ENCODE assay signal across 17 cellular contexts in genomic region chr12:47023311-47023710, GRCh38.
"Had no signal": no experiment of that assay in that cellular context is flagged by ENCODE, and none has a peak within 500 bp of the region (broad histone marks: within the 10 kb centered on the region; RNA-seq: fewer than 3 reads in every experiment).

No MANE protein-coding gene starts in this region.

- H3K4me3 Mint-ChIP-seq: activated naive CD8-positive, alpha-beta T cell treated with anti-CD3 and anti-CD28 coated beads for 36 hours; dendritic cell treated with granulocyte-macrophage colony-stimulating factor and Interleukin-4, amounts not matched to agents 40 ng/mL and 50 ng/mL, for 4 days; natural killer cell treated with Interleukin-12 subunit alpha and Interleukin-12 subunit beta and Interleukin-15 and Interleukin-18, amount 100 ng/mL, for 72 hours had no signal

- H2AFZ ChIP-seq: parathyroid adenoma had no signal

- H3K27ac ChIP-seq: esophagus muscularis mucosa, neutrophil, parathyroid adenoma, right lobe of liver, stomach, upper lobe of left lung had no signal

- H3K36me3 ChIP-seq: esophagus muscularis mucosa, neutrophil, right lobe of liver, stomach, upper lobe of left lung had no signal

- H3K4me1 ChIP-seq: esophagus muscularis mucosa, parathyroid adenoma, right lobe of liver, stomach, upper lobe of left lung had no signal

- H3K9me3 Mint-ChIP-seq: activated naive CD8-positive, alpha-beta T cell treated with anti-CD3 and anti-CD28 coated beads for 36 hours; dendritic cell treated with granulocyte-macrophage colony-stimulating factor and Interleukin-4, amounts not matched to agents 40 ng/mL and 50 ng/mL, for 4 days; natural killer cell treated with Interleukin-12 subunit alpha and Interleukin-12 subunit beta and Interleukin-15 and Interleukin-18, amount 100 ng/mL, for 72 hours had no signal

- DNase-seq: activated CD4-positive, alpha-beta T cell treated with anti-CD3 and anti-CD28 coated beads, Interleukin-2, amount 50 U/mL, for 1 hour; activated naive CD4-positive, alpha-beta T cell; activated naive CD8-positive, alpha-beta T cell treated with anti-CD3 and anti-CD28 coated beads for 36 hours; amniotic stem cell; effector CD8-positive, alpha-beta T cell; left cardiac atrium; right lobe of liver; stimulated activated CD4-positive, alpha-beta T cell treated with anti-CD3 and anti-CD28 coated beads, Interleukin-4, amount 100 ng/mL, for 1 hour; stomach; upper lobe of left lung had no signal

- H3K27ac Mint-ChIP-seq: activated naive CD8-positive, alpha-beta T cell treated with anti-CD3 and anti-CD28 coated beads for 36 hours; dendritic cell treated with granulocyte-macrophage colony-stimulating factor and Interleukin-4, amounts not matched to agents 40 ng/mL and 50 ng/mL, for 4 days; natural killer cell treated with Interleukin-12 subunit alpha and Interleukin-12 subunit beta and Interleukin-15 and Interleukin-18, amount 100 ng/mL, for 72 hours had no signal

- H3K9me3 ChIP-seq: esophagus muscularis mucosa, neutrophil, right lobe of liver, stomach, upper lobe of left lung had no signal

- ATAC-seq: activated CD4-positive, CD25-positive, alpha-beta regulatory T cell treated with anti-CD3 and anti-CD28 coated beads, Interleukin-2, amount 50 U/mL, for 24 hours; left cardiac atrium; natural killer cell treated with Interleukin-12 subunit alpha and Interleukin-12 subunit beta and Interleukin-15 and Interleukin-18, amount 100 ng/mL, for 72 hours had no signal

- H3K9ac ChIP-seq: parathyroid adenoma had no signal

- H3K36me3 Mint-ChIP-seq: activated naive CD8-positive, alpha-beta T cell treated with anti-CD3 and anti-CD28 coated beads for 36 hours; natural killer cell treated with Interleukin-12 subunit alpha and Interleukin-12 subunit beta and Interleukin-15 and Interleukin-18, amount 100 ng/mL, for 72 hours had no signal

- H3K4me3 ChIP-seq: esophagus muscularis mucosa, right lobe of liver, smooth muscle cell, stomach, upper lobe of left lung had no signal

- H3K27me3 ChIP-seq: esophagus muscularis mucosa, neutrophil, right lobe of liver, upper lobe of left lung had no signal

- H3K27me3 Mint-ChIP-seq: dendritic cell treated with granulocyte-macrophage colony-stimulating factor and Interleukin-4, amounts not matched to agents 40 ng/mL and 50 ng/mL, for 4 days had no signal

- H3K79me2 ChIP-seq: parathyroid adenoma had no signal
